Comparison of ENCODE assay signal across 1 cellular context in the genomic region with DNA sequence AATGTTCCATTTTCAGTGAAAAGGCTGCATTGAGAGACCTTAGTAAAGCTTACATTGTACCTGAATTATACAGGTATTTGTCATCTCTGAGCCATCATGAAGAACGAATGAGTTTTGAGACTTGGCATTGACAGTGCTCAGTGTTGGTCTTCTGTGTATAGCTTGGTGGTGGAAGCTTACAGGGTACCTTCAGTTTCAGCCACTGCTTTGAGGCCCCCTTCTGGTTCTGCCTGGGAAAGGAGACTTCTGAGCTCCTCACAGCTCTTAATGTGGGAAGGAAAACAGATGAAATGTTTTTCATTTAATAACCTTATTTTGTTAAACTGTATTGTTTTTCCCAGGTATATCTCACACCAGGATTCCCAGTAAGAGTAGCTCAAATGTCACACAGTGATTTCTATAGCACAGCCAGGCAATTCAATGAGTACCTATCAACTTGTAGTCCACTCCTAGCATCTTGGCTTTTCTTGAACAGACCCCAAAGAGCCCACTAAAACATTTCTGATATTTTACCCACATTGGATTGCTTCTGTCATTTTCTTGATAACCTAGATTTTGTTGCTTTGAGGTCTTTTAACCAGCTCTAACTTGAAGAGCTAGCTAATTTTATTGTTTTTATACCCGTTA.
TF ChIP-seq lines count a peak whose summit lies in the region.

No MANE protein-coding gene starts in this region.

TF ChIP-seq in GM23338, 12 proteins besides CTCF, POLR2A, EP300 and RAD21:
- TF ChIP-seq, protein P1, sequence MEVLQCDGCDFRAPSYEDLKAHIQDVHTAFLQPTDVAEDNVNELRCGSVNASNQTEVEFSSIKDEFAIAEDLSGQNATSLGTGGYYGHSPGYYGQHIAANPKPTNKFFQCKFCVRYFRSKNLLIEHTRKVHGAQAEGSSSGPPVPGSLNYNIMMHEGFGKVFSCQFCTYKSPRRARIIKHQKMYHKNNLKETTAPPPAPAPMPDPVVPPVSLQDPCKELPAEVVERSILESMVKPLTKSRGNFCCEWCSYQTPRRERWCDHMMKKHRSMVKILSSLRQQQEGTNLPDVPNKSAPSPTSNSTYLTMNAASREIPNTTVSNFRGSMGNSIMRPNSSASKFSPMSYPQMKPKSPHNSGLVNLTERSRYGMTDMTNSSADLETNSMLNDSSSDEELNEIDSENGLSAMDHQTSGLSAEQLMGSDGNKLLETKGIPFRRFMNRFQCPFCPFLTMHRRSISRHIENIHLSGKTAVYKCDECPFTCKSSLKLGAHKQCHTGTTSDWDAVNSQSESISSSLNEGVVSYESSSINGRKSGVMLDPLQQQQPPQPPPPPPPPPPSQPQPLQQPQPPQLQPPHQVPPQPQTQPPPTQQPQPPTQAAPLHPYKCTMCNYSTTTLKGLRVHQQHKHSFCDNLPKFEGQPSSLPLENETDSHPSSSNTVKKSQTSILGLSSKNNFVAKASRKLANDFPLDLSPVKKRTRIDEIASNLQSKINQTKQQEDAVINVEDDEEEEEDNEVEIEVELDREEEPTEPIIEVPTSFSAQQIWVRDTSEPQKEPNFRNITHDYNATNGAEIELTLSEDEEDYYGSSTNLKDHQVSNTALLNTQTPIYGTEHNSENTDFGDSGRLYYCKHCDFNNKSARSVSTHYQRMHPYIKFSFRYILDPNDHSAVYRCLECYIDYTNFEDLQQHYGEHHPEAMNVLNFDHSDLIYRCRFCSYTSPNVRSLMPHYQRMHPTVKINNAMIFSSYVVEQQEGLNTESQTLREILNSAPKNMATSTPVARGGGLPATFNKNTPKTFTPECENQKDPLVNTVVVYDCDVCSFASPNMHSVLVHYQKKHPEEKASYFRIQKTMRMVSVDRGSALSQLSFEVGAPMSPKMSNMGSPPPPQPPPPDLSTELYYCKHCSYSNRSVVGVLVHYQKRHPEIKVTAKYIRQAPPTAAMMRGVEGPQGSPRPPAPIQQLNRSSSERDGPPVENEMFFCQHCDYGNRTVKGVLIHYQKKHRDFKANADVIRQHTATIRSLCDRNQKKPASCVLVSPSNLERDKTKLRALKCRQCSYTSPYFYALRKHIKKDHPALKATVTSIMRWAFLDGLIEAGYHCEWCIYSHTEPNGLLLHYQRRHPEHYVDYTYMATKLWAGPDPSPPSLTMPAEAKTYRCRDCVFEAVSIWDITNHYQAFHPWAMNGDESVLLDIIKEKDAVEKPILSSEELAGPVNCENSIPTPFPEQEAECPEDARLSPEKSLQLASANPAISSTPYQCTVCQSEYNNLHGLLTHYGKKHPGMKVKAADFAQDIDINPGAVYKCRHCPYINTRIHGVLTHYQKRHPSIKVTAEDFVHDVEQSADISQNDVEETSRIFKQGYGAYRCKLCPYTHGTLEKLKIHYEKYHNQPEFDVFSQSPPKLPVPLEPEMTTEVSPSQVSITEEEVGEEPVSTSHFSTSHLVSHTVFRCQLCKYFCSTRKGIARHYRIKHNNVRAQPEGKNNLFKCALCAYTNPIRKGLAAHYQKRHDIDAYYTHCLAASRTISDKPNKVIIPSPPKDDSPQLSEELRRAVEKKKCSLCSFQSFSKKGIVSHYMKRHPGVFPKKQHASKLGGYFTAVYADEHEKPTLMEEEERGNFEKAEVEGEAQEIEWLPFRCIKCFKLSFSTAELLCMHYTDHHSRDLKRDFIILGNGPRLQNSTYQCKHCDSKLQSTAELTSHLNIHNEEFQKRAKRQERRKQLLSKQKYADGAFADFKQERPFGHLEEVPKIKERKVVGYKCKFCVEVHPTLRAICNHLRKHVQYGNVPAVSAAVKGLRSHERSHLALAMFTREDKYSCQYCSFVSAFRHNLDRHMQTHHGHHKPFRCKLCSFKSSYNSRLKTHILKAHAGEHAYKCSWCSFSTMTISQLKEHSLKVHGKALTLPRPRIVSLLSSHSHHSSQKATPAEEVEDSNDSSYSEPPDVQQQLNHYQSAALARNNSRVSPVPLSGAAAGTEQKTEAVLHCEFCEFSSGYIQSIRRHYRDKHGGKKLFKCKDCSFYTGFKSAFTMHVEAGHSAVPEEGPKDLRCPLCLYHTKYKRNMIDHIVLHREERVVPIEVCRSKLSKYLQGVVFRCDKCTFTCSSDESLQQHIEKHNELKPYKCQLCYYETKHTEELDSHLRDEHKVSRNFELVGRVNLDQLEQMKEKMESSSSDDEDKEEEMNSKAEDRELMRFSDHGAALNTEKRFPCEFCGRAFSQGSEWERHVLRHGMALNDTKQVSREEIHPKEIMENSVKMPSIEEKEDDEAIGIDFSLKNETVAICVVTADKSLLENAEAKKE (CRISPR knock-in tag; IDR thresholded peaks at IDR 0.05): no peak
- TF ChIP-seq CREB1 (CRISPR knock-in tag; IDR thresholded peaks at IDR 0.05; ENCODE audit: low read depth) (no peak), NANOG (IDR thresholded peaks at IDR 0.05; ENCODE audit: borderline replicate concordance) (no peak), STAT1 (IDR thresholded peaks at IDR 0.05; ENCODE audit: unreplicated experiment) (no peak), ETS1 (IDR thresholded peaks at IDR 0.05) (no peak), JUNB (IDR thresholded peaks at IDR 0.05; ENCODE audit: unreplicated experiment) (no peak), POLR2AphosphoS5 (IDR thresholded peaks at IDR 0.05; ENCODE audit: low read depth) (no peak), ZNF331 (CRISPR knock-in tag; IDR thresholded peaks at IDR 0.05; ENCODE audit: low read depth) (no peak), ZNF114 (CRISPR knock-in tag; IDR thresholded peaks at IDR 0.05) (no peak), EZH2 (IDR thresholded peaks at IDR 0.05; ENCODE audit: low read depth, unreplicated experiment) (no peak)
